In genomic region chr4:84874619-84875018, GRCh38 we compare ENCODE assay signal across 1 cellular context.
TF ChIP-seq lines count a peak whose summit lies in the region.

No MANE protein-coding gene starts in this region.

TF ChIP-seq in WTC11, 78 proteins besides CTCF, POLR2A, EP300 and RAD21 (continued from another document):
- TF ChIP-seq CDX4 (CRISPR knock-in tag; IDR thresholded peaks at IDR 0.05; ENCODE audit: borderline replicate concordance) (no peak), ZNF423 (CRISPR knock-in tag; IDR thresholded peaks at IDR 0.05) (no peak), ARID4B (CRISPR knock-in tag; IDR thresholded peaks at IDR 0.05; ENCODE audit: borderline replicate concordance) (no peak), ZNF263 (CRISPR knock-in tag; IDR thresholded peaks at IDR 0.05; ENCODE audit: low read depth) (no peak), TEAD4 (CRISPR knock-in tag; IDR thresholded peaks at IDR 0.05) (no peak), JUN (CRISPR knock-in tag; IDR thresholded peaks at IDR 0.05) (no peak), CBFB (CRISPR knock-in tag; IDR thresholded peaks at IDR 0.05; ENCODE audit: low read depth) (no peak)
- TF ChIP-seq, protein P1, sequence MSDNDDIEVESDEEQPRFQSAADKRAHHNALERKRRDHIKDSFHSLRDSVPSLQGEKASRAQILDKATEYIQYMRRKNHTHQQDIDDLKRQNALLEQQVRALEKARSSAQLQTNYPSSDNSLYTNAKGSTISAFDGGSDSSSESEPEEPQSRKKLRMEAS (CRISPR knock-in tag; IDR thresholded peaks at IDR 0.05) = no peak
